16 cellular contexts compared by ENCODE assay signal in the genomic region with DNA sequence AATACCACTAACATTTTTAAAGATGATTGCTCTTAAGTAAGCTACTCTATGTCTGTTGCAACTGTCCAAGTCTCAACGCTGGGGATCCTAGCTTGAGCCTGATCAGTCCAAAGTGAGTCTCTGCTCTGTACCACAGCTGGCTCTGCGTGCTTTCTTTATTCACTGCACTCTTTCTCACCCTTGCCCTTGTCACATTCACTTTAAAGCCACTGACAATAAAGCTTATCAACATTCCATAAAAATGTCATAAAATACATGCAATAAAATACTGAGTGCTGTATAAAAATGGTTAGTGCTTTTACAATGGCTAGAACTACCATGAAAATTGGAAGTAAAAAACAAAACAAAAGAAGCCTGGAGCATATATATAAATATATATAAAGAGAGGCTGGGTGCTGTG. TPM values are rescaled to one million over a fixed set of nuclear protein-coding genes. Genes with fewer than 3 reads are reported as not detected.
A peak's percentile ranks its signal among the peaks of the same experiment; 100 is the strongest.
DNase-seq lines count a peak whose midpoint lies in the region; ATAC-seq and TF ChIP-seq lines count a peak whose summit lies in the region.
"Had no signal": no experiment of that assay in that cellular context is flagged by ENCODE, and none has a peak within 500 bp of the region (broad histone marks: within the 10 kb centered on the region; RNA-seq: fewer than 3 reads in every experiment).

No MANE protein-coding gene starts in this region.

- H3K9me3 ChIP-seq in Caco-2 (no peaks in the 10 kb centered on the region; the same call in 1 of the 2 replicates), uterus (no peaks in the 10 kb centered on the region)
- H3K9me3 ChIP-seq: BLaER1 treated with 17β-estradiol and CSF1 and Interleukin-3, amounts not matched to agents 10 nM and 100 nM had no signal

- CTCF ChIA-PET in Caco-2 (lab: Charles Lee): no interaction called here

- H3K9me3 Mint-ChIP-seq in Caco-2 (ENCODE audit: unreplicated experiment): no peaks in the 10 kb centered on the region
- peaks cover 2% of the 10 kb centered on the region for H3K9me3 Mint-ChIP-seq in nephron progenitor cell
- peaks cover 9 to 16% of the 10 kb centered on the region in 2 donors for H3K9me3 Mint-ChIP-seq in natural killer cell
- peaks cover 29% of the 10 kb centered on the region for H3K9me3 Mint-ChIP-seq in T-helper 2 cell treated with Interferon-gamma antibody and Interleukin-4, amounts not matched to agents 5 μg/mL and 100 μg/mL, for 36 hours

- H3K36me3 ChIP-seq in Caco-2 (ENCODE audit: control insufficient read depth, insufficient read depth, low read length): no peaks in the 10 kb centered on the region
- H3K36me3 ChIP-seq in uterus: no peaks in the 10 kb centered on the region
- H3K36me3 ChIP-seq: BLaER1 treated with 17β-estradiol and CSF1 and Interleukin-3, amounts not matched to agents 10 nM and 100 nM; SJSA1 had no signal

- H3K4me1 ChIP-seq in Caco-2 (peaks cover 19% of the 10 kb centered on the region), uterus (no peaks in the 10 kb centered on the region)
- H3K4me1 ChIP-seq: BLaER1 treated with 17β-estradiol and CSF1 and Interleukin-3, amounts not matched to agents 10 nM and 100 nM; SJSA1 had no signal

- H3K27ac Mint-ChIP-seq in Caco-2 (ENCODE audit: unreplicated experiment): no peak overlapping the region
- peak overlapping the region; percentile 64 for H3K27ac Mint-ChIP-seq in nephron progenitor cell
- no peak overlapping the region for H3K27ac Mint-ChIP-seq in natural killer cell
- H3K27ac Mint-ChIP-seq in T-helper 2 cell treated with Interferon-gamma antibody and Interleukin-4, amounts not matched to agents 5 μg/mL and 100 μg/mL, for 36 hours: no peak overlapping the region
- H3K27ac Mint-ChIP-seq: IgD-negative memory B cell had no signal

- H3K27me3 Mint-ChIP-seq in Caco-2 (ENCODE audit: insufficient read depth, unreplicated experiment): no peaks in the 10 kb centered on the region
- H3K27me3 Mint-ChIP-seq in nephron progenitor cell (ENCODE audit: low read depth, poor library complexity): no peaks in the 10 kb centered on the region
- H3K27me3 Mint-ChIP-seq in natural killer cell (ENCODE audit: low read depth in 2 of 2): no peaks in the 10 kb centered on the region
- no peaks in the 10 kb centered on the region for H3K27me3 Mint-ChIP-seq in T-helper 2 cell treated with Interferon-gamma antibody and Interleukin-4, amounts not matched to agents 5 μg/mL and 100 μg/mL, for 36 hours (ENCODE audit: low read depth)
- H3K27me3 Mint-ChIP-seq: IgD-negative memory B cell had no signal

- peak; percentile 98 for ATAC-seq in left colon
- ATAC-seq in GM21528 (IDR thresholded peaks at IDR 0.05; ENCODE audit: low FRiP score, unreplicated experiment): no peak
- ATAC-seq in natural killer cell: no peak

- POLR2A ChIA-PET in Caco-2 (lab: Charles Lee): no interaction called here

- DNase-seq in Caco-2 (peak; percentile 24 to 50), LNCaP clone FGC (ENCODE audit: low read depth) (peak; percentile 49), left colon (peak; percentile 32 to 51), nephron progenitor cell (no peak), uterus (no peak), natural killer cell (no peak)
- DNase-seq in T-helper 2 cell treated with Interferon-gamma antibody and Interleukin-4, amounts not matched to agents 5 μg/mL and 100 μg/mL, for 36 hours (ENCODE audit: low spot score): no peak
- DNase-seq: Kasumi-1, NCI-H187, NCI-H446 treated with DMSO at 0.1 percent for 48 hours, NCI-H748 treated with DMSO at 0.1 percent for 48 hours, OCI-M1 had no signal

- no peak overlapping the region for H3K4me3 Mint-ChIP-seq in Caco-2 (ENCODE audit: unreplicated experiment)
- H3K4me3 Mint-ChIP-seq in nephron progenitor cell: no peak overlapping the region
- no peak overlapping the region for H3K4me3 Mint-ChIP-seq in natural killer cell
- no peak overlapping the region for H3K4me3 Mint-ChIP-seq in T-helper 2 cell treated with Interferon-gamma antibody and Interleukin-4, amounts not matched to agents 5 μg/mL and 100 μg/mL, for 36 hours
- H3K4me3 Mint-ChIP-seq: IgD-negative memory B cell had no signal

- no peak for TF ChIP-seq POLR2A in uterus (IDR thresholded peaks at IDR 0.05)

- H3K27me3 ChIP-seq in Caco-2 (replicated peaks; ENCODE audit: control insufficient read depth, insufficient read depth, low read length) (no peaks in the 10 kb centered on the region), uterus (no peaks in the 10 kb centered on the region)
- H3K27me3 ChIP-seq: BLaER1 treated with 17β-estradiol and CSF1 and Interleukin-3, amounts not matched to agents 10 nM and 100 nM; SJSA1 had no signal

- H3K27ac ChIP-seq in uterus: no peak overlapping the region
- H3K27ac ChIP-seq: BLaER1 treated with 17β-estradiol and CSF1 and Interleukin-3, amounts not matched to agents 10 nM and 100 nM; SJSA1 had no signal

- BruUV-seq in Caco-2 (replicated peaks; lab: Mats Ljungman, UMichigan): no TSS peak

- intact Hi-C loops in Caco-2 (cut with micrococcal nuclease; ENCODE audit: unreplicated experiment): no loop called here
- intact Hi-C loops in left colon (cut with DNase I, micrococcal nuclease): no loop called here
- intact Hi-C loops in uterus (cut with DNase I; ENCODE audit: low total_unique reads): no loop called here
- intact Hi-C loops in natural killer cell (cut with micrococcal nuclease): no loop called here

- TF ChIP-seq CTCF in Caco-2 (IDR thresholded peaks at IDR 0.05; ENCODE audit: insufficient read depth in 1 of 2, low read depth in 1 of 2, low read length in 1 of 2, severe bottlenecking in 1 of 2, unreplicated experiment in 1 of 2) (no peak), LNCaP clone FGC (IDR thresholded peaks at IDR 0.05; ENCODE audit: control insufficient read depth, extremely low read depth, insufficient read depth) (no peak), nephron progenitor cell (IDR thresholded peaks at IDR 0.05) (no peak), uterus (IDR thresholded peaks at IDR 0.05) (no peak), natural killer cell (IDR thresholded peaks at IDR 0.05) (no peak)

- no peak overlapping the region for H3K4me3 ChIP-seq in Caco-2 (ENCODE audit: low read depth, low read length)
- H3K4me3 ChIP-seq in LNCaP clone FGC (ENCODE audit: low read depth, low read length): no peak overlapping the region
- H3K4me3 ChIP-seq in uterus: no peak overlapping the region
- H3K4me3 ChIP-seq: BLaER1 treated with 17β-estradiol and CSF1 and Interleukin-3, amounts not matched to agents 10 nM and 100 nM; SJSA1 had no signal

- H3K4me1 Mint-ChIP-seq in Caco-2 (ENCODE audit: low read depth, unreplicated experiment) (peaks cover 13% of the 10 kb centered on the region), nephron progenitor cell (peaks cover 22% of the 10 kb centered on the region), natural killer cell (no peaks in the 10 kb centered on the region)
- H3K4me1 Mint-ChIP-seq in T-helper 2 cell treated with Interferon-gamma antibody and Interleukin-4, amounts not matched to agents 5 μg/mL and 100 μg/mL, for 36 hours (ENCODE audit: low read depth): no peaks in the 10 kb centered on the region
- H3K4me1 Mint-ChIP-seq: IgD-negative memory B cell had no signal

- H3K36me3 Mint-ChIP-seq in Caco-2 (ENCODE audit: insufficient read depth, unreplicated experiment) (no peaks in the 10 kb centered on the region), nephron progenitor cell (ENCODE audit: low read depth) (no peaks in the 10 kb centered on the region), natural killer cell (peaks cover 7% of the 10 kb centered on the region)
- H3K36me3 Mint-ChIP-seq in T-helper 2 cell treated with Interferon-gamma antibody and Interleukin-4, amounts not matched to agents 5 μg/mL and 100 μg/mL, for 36 hours (ENCODE audit: low read depth): no peaks in the 10 kb centered on the region
- H3K36me3 Mint-ChIP-seq: IgD-negative memory B cell had no signal

RNA-seq across cellular contexts. Expression of gene LRRTM4, which starts 45.5 kb away (rescaled TPM):
- total RNA-seq in Caco-2 (2022) (0.21 and 0.32 TPM in 2 replicates), left colon (under 1 TPM in 1 of 2 donors, not detected in 1; 0.64 TPM), uterus (10 to 100 TPM in 1 of 4 donors, 1 to 10 TPM in 1, under 1 TPM in 1, not detected in 1; 0.24 to 38.4 (median 1.0) TPM), natural killer cell (not detected)
- total RNA-seq: SJSA1 had no signal

Comparison
In these comparisons a context has a peak if more than half of its experiments do, and no peak if none do; other contexts are left out.
1. DNase-seq: peak in Caco-2 (2 of 2), LNCaP clone FGC (single experiment) and left colon (2 of 2); none in nephron progenitor cell (single experiment), uterus (0 of 2), natural killer cell (single experiment) and T-helper 2 cell treated with Interferon-gamma antibody and Interleukin-4, amounts not matched to agents 5 μg/mL and 100 μg/mL, for 36 hours (single experiment).